ENCODE assay signal across 10 cellular contexts in genomic region chr6:6654599-6655575, GRCh38.
A peak's percentile ranks its signal among the peaks of the same experiment; 100 is the strongest.
DNase-seq lines count a peak whose midpoint lies in the region; ATAC-seq and FAIRE-seq lines count a peak whose summit lies in the region.
"Had no signal": no experiment of that assay in that cellular context is flagged by ENCODE, and none has a peak within 500 bp of the region (broad histone marks: within the 10 kb centered on the region; RNA-seq: fewer than 3 reads in every experiment).

No MANE protein-coding gene starts in this region.

- ATAC-seq in left cardiac atrium (peak; percentile 83 to 88), HG03571 (IDR thresholded peaks at IDR 0.05; ENCODE audit: unreplicated experiment) (no peak)

- no peaks in the 10 kb centered on the region for H3K27me3 Mint-ChIP-seq in IgD-negative memory B cell

- FAIRE-seq in GM19239 (lab: Jason Lieb, UNC), result no peak

- H3K4me3 Mint-ChIP-seq in IgD-negative memory B cell, result no peak overlapping the region

- peaks cover 7 to 33% (median 17%) of the 10 kb centered on the region in 3 donors for H3K4me1 Mint-ChIP-seq in IgD-negative memory B cell

- peaks cover 19% of the 10 kb centered on the region for H3K36me3 Mint-ChIP-seq in IgD-negative memory B cell

- intact Hi-C loops in left cardiac atrium (cut with DNase I), result loop anchor here in 1 of 2 donors (5.0 to 10.0 kb wide), 2 partner anchors 63 to 90 kb away; no protein-coding TSS in a partner anchor

- H3K9me3 Mint-ChIP-seq in IgD-negative memory B cell, result peaks cover 0 to 3% (median 0%) of the 10 kb centered on the region in 3 donors

- H3K27ac Mint-ChIP-seq in IgD-negative memory B cell, result peak overlapping the region in 2 of 3 donors; percentile 7 to 17

- DNase-seq in activated CD8-positive, alpha-beta memory T cell treated with anti-CD3 and anti-CD28 coated beads, Interleukin-2, amount 50 U/mL, for 1 hour (ENCODE audit: extremely low read depth), result peak; percentile 17
- DNase-seq in left cardiac atrium (peak; percentile 58), germinal center (ENCODE audit: low spot score) (no peak), GM19239 (ENCODE audit: insufficient read length, low spot score) (no peak), SIG-M5 (lab: John Stamatoyannopoulos, UW) (no peak)
- DNase-seq in stimulated activated CD8-positive, alpha-beta memory T cell treated with anti-CD3 and anti-CD28 coated beads, Interleukin-15, amount 100 ng/mL, for 4 hours (ENCODE audit: low read depth in 2 of 2), result peak; percentile 19 to 39
- DNase-seq: dorsolateral prefrontal cortex, NCI-H1436 treated with DMSO at 0.1 percent for 48 hours had no signal

Comparison
In these comparisons a context has a peak if more than half of its experiments do, and no peak if none do; other contexts are left out.
1. DNase-seq: peak in activated CD8-positive, alpha-beta memory T cell treated with anti-CD3 and anti-CD28 coated beads, Interleukin-2, amount 50 U/mL, for 1 hour (single experiment), left cardiac atrium (single experiment) and stimulated activated CD8-positive, alpha-beta memory T cell treated with anti-CD3 and anti-CD28 coated beads, Interleukin-15, amount 100 ng/mL, for 4 hours (2 of 2); none in germinal center (single experiment), GM19239 (single experiment) and SIG-M5 (single experiment).